28 cellular contexts compared by ENCODE assay signal in the genomic region with DNA sequence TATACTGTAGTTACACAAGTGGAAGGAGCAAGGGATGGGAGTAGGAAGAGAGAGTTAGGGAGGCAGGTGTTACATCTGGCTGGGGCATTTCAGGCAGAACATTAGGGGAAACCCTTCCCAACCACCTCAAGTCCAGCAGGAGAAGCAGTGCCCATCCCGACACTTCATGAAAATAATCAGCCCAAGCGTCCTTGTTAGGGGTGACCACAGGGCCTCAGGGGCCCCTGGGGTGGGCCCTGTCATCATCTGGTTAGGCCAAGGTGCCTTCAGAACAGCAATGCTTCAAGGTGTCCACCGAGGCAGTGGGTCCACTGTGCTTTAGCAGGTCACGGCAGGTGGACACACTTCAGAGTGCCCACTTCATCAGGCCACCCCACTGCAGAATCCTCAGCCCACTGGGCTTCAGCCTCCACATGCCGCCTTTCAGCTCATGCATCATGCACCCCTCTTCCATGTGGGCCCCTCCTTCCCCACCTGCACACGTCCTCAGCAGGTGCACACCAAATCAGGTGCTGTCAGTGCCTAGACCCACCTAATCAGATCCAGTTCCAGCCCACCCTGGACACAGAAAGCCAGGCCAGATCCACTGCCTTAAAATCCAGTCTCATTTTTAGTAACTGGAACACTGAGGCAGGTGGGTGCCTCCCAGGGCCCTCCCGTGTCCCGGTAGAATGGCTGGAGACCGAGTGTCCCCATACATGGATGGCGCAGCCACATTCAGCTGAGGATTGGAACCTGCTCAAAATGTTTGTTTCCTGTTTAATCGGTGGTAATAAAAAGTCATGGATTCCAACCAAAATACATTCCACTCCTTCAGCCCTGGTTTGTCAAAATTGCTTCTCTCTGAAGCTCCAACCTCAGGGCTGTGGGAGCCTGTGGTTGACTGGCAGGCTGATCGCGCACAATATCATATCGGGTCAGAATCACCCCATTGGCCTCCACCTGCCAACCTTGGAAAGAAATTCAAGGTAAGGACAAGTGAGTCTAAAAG.
DNase-seq lines count a peak whose midpoint lies in the region; ATAC-seq, FAIRE-seq and TF ChIP-seq lines count a peak whose summit lies in the region.
"Had no signal": no experiment of that assay in that cellular context is flagged by ENCODE, and none has a peak within 500 bp of the region (broad histone marks: within the 10 kb centered on the region; RNA-seq: fewer than 3 reads in every experiment).

No MANE protein-coding gene starts in this region.

- H3K4me1 ChIP-seq in GM23338 (ENCODE audit: insufficient read depth), result peaks cover 19% of the 10 kb centered on the region
- peaks cover 9% of the 10 kb centered on the region for H3K4me1 ChIP-seq in CD8-positive, alpha-beta T cell (ENCODE audit: insufficient read depth, low read length)
- H3K4me1 ChIP-seq: adrenal gland, Caco-2, pancreas had no signal

- H3K36me3 ChIP-seq in GM23338 (ENCODE audit: insufficient read depth), result no peaks in the 10 kb centered on the region
- H3K36me3 ChIP-seq in CD8-positive, alpha-beta T cell (ENCODE audit: insufficient read depth, low read length), result no peaks in the 10 kb centered on the region
- H3K36me3 ChIP-seq: adrenal gland, pancreas had no signal

- H3K27ac ChIP-seq in GM23338 (ENCODE audit: low read depth), result no peak overlapping the region
- no peak overlapping the region for H3K27ac ChIP-seq in CD8-positive, alpha-beta T cell (ENCODE audit: low read depth, low read length)
- H3K27ac ChIP-seq: adrenal gland, pancreas had no signal

- FAIRE-seq in urothelium cell line (lab: Jason Lieb, UNC), result peak; percentile 92
- FAIRE-seq: colon, pancreas had no signal

- ATAC-seq in GM23338, result no peak
- no peak for ATAC-seq in CD8-positive, alpha-beta T cell

- H3K36me3 Mint-ChIP-seq in GM23338 (ENCODE audit: low read depth) (no peaks in the 10 kb centered on the region; the same call in 2 of the 3 replicates), nephron (ENCODE audit: low read depth) (peaks cover 8% of the 10 kb centered on the region), HFFc6 (ENCODE audit: low read depth) (no peaks in the 10 kb centered on the region)
- no peaks in the 10 kb centered on the region for H3K36me3 Mint-ChIP-seq in CD8-positive, alpha-beta T cell

- H3K79me2 ChIP-seq in GM23338 (replicated peaks; ENCODE audit: insufficient read depth), result no peaks in the 10 kb centered on the region

- H3K9me2 ChIP-seq in GM23338 (ENCODE audit: insufficient read depth), result no peaks in the 10 kb centered on the region
- H3K9me2 ChIP-seq: SK-N-SH had no signal

- H3K4me3 ChIP-seq in GM23338, result no peak overlapping the region
- H3K4me3 ChIP-seq in CD8-positive, alpha-beta T cell (ENCODE audit: low read depth, low read length), result no peak overlapping the region
- H3K4me3 ChIP-seq: adrenal gland, pancreas, skin epidermis had no signal

- POLR2A ChIA-PET in CD8-positive, alpha-beta T cell (lab: Charles Lee), result no interaction called here

- peaks cover 4% of the 10 kb centered on the region for H3K9me3 ChIP-seq in CD8-positive, alpha-beta T cell (ENCODE audit: low read length)
- H3K9me3 ChIP-seq: adrenal gland, Caco-2, pancreas had no signal

- TF ChIP-seq CTCF in GM23338 (conservative IDR thresholded peaks at IDR 0.05; ENCODE audit: low read depth in 2 of 2) (no peak), nephron (IDR thresholded peaks at IDR 0.05; ENCODE audit: unreplicated experiment in 3 of 3) (no peak), HFFc6 (IDR thresholded peaks at IDR 0.05) (no peak)
- no peak for TF ChIP-seq CTCF in CD8-positive, alpha-beta T cell (IDR thresholded peaks at IDR 0.05)

- H3F3A ChIP-seq in GM23338 (replicated peaks; ENCODE audit: low read depth), result no peaks in the 10 kb centered on the region

- DNase-seq in GM23338 (ENCODE audit: low spot score) (no peak), astrocyte of the hippocampus (ENCODE audit: low read depth, low spot score) (peak; percentile 50), urothelium cell line (ENCODE audit: low spot score) (no peak), HFFc6 (no peak), NCI-H187 treated with DMSO at 0.1 percent for 48 hours (lab: John Stamatoyannopoulos, UW) (no peak), erythroblast (lab: John Stamatoyannopoulos, UW) (no peak)
- DNase-seq in CD8-positive, alpha-beta T cell, result no peak
- DNase-seq: activated CD4-positive, CD25-positive, alpha-beta regulatory T cell; activated naive CD4-positive, alpha-beta T cell treated with anti-CD3 and anti-CD28 coated beads for 36 hours; adrenal gland; C1 segment of cervical spinal cord; Caco-2; DMS79 treated with DMSO at 0.1 percent for 48 hours; effector CD8-positive, alpha-beta T cell; GF-D8; hippocampal formation; Kasumi-1; NCI-H146; NCI-H446 treated with DMSO at 0.1 percent for 48 hours; nephron progenitor cell; pancreas; SK-N-SH; stimulated activated naive CD4-positive, alpha-beta T cell treated with Interleukin-2 at 50 U/mL for 16 hours had no signal

- CTCF ChIA-PET in CD8-positive, alpha-beta T cell (lab: Charles Lee), result no interaction called here

- intact Hi-C loops in CD8-positive, alpha-beta T cell (cut with DNase I, micrococcal nuclease), result no loop called here

- no peak overlapping the region for H3K27ac Mint-ChIP-seq in GM23338
- peak overlapping the region; percentile 29 to 99 (median 99) for H3K27ac Mint-ChIP-seq in nephron
- H3K27ac Mint-ChIP-seq in HFFc6, result no peak overlapping the region
- H3K27ac Mint-ChIP-seq in CD8-positive, alpha-beta T cell, result no peak overlapping the region
- H3K27ac Mint-ChIP-seq: activated naive CD4-positive, alpha-beta T cell treated with anti-CD3 and anti-CD28 coated beads for 36 hours; activated T-helper 1 cell treated with anti-CD3 and anti-CD28 coated beads, Interleukin-12 subunit alpha, Interleukin-12 subunit beta, Interleukin-2, Interleukin-4 antibody, amounts not matched to agents 30 ng/mL and 10 ng/mL and 1 ng/mL, durations not matched to agents 14 hours and 24 hours and 36 hours; T-helper 1 cell treated with Interleukin-12 subunit alpha and Interleukin-12 subunit beta and Interleukin-4 antibody, amounts not matched to agents 30 μg/mL and 1 μg/mL, for 36 hours had no signal

- H3K4me2 ChIP-seq in GM23338, result no peak overlapping the region

- peak overlapping the region; percentile 83 for H2AFZ ChIP-seq in GM23338

- no peak for TF ChIP-seq POLR2A in erythroblast (IDR thresholded peaks at IDR 0.05; ENCODE audit: low read length)

- H3K4me1 Mint-ChIP-seq in GM23338, result peaks cover 23% of the 10 kb centered on the region
- H3K4me1 Mint-ChIP-seq in nephron, result peaks cover 61% of the 10 kb centered on the region
- peaks cover 34% of the 10 kb centered on the region for H3K4me1 Mint-ChIP-seq in HFFc6 (ENCODE audit: low read depth)
- peaks cover 9% of the 10 kb centered on the region for H3K4me1 Mint-ChIP-seq in CD8-positive, alpha-beta T cell (ENCODE audit: low read depth)

- no peaks in the 10 kb centered on the region for H3K27me3 ChIP-seq in GM23338 (ENCODE audit: insufficient read depth)
- peaks cover 12% of the 10 kb centered on the region for H3K27me3 ChIP-seq in CD8-positive, alpha-beta T cell (ENCODE audit: insufficient read depth, low read length)
- H3K27me3 ChIP-seq: pancreas had no signal

- H4K20me1 ChIP-seq in GM23338 (replicated peaks; ENCODE audit: insufficient read depth), result no peaks in the 10 kb centered on the region

- H3K4me3 Mint-ChIP-seq in GM23338 (no peak overlapping the region), nephron (no peak overlapping the region), HFFc6 (no peak overlapping the region)
- H3K4me3 Mint-ChIP-seq in CD8-positive, alpha-beta T cell, result no peak overlapping the region
- H3K4me3 Mint-ChIP-seq: activated naive CD4-positive, alpha-beta T cell treated with anti-CD3 and anti-CD28 coated beads for 36 hours; activated T-helper 1 cell treated with anti-CD3 and anti-CD28 coated beads, Interleukin-12 subunit alpha, Interleukin-12 subunit beta, Interleukin-2, Interleukin-4 antibody, amounts not matched to agents 30 ng/mL and 10 ng/mL and 1 ng/mL, durations not matched to agents 14 hours and 24 hours and 36 hours; nephron progenitor cell; T-helper 1 cell treated with Interleukin-12 subunit alpha and Interleukin-12 subunit beta and Interleukin-4 antibody, amounts not matched to agents 30 μg/mL and 1 μg/mL, for 36 hours had no signal

- peaks cover 8% of the 10 kb centered on the region; the same call in 1 of the 3 replicates for H3K9me3 Mint-ChIP-seq in GM23338
- H3K9me3 Mint-ChIP-seq in nephron, result peaks cover 31% of the 10 kb centered on the region
- no peaks in the 10 kb centered on the region; the same call in none of the 2 replicates for H3K9me3 Mint-ChIP-seq in HFFc6
- peaks cover 20% of the 10 kb centered on the region for H3K9me3 Mint-ChIP-seq in CD8-positive, alpha-beta T cell
- H3K9me3 Mint-ChIP-seq: activated T-helper 1 cell treated with anti-CD3 and anti-CD28 coated beads, Interleukin-12 subunit alpha, Interleukin-12 subunit beta, Interleukin-2, Interleukin-4 antibody, amounts not matched to agents 30 ng/mL and 10 ng/mL and 1 ng/mL, durations not matched to agents 14 hours and 24 hours and 36 hours had no signal

- H3K27me3 Mint-ChIP-seq in GM23338 (ENCODE audit: insufficient read depth, low read depth, poor library complexity), result peaks cover 2% of the 10 kb centered on the region
- H3K27me3 Mint-ChIP-seq in nephron (ENCODE audit: low read depth), result peaks cover 8% of the 10 kb centered on the region
- peaks cover 45% of the 10 kb centered on the region for H3K27me3 Mint-ChIP-seq in HFFc6 (ENCODE audit: insufficient read depth)
- peaks cover 57% of the 10 kb centered on the region for H3K27me3 Mint-ChIP-seq in CD8-positive, alpha-beta T cell (ENCODE audit: low read depth)

TF ChIP-seq in GM23338, 12 proteins besides CTCF, POLR2A, EP300 and RAD21:
- TF ChIP-seq, protein P1, sequence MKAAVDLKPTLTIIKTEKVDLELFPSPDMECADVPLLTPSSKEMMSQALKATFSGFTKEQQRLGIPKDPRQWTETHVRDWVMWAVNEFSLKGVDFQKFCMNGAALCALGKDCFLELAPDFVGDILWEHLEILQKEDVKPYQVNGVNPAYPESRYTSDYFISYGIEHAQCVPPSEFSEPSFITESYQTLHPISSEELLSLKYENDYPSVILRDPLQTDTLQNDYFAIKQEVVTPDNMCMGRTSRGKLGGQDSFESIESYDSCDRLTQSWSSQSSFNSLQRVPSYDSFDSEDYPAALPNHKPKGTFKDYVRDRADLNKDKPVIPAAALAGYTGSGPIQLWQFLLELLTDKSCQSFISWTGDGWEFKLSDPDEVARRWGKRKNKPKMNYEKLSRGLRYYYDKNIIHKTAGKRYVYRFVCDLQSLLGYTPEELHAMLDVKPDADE (IDR thresholded peaks at IDR 0.05), result no peak
- no peak for TF ChIP-seq POLR2AphosphoS5 (IDR thresholded peaks at IDR 0.05; ENCODE audit: low read depth)
- no peak for TF ChIP-seq JUNB (IDR thresholded peaks at IDR 0.05; ENCODE audit: unreplicated experiment)
- TF ChIP-seq STAT1 (IDR thresholded peaks at IDR 0.05; ENCODE audit: unreplicated experiment), result no peak
- no peak for TF ChIP-seq EZH2 (IDR thresholded peaks at IDR 0.05; ENCODE audit: low read depth, unreplicated experiment)

Comparison
In these comparisons a context has a peak if more than half of its experiments do, and no peak if none do; other contexts are left out.
1. H3K27ac Mint-ChIP-seq: peak in nephron (3 of 3); none in GM23338 (single experiment), HFFc6 (single experiment) and CD8-positive, alpha-beta T cell (single experiment).